ENCODE assay signal across 24 cellular contexts in genomic region chr3:156587767-156588069, GRCh38. TPM values are rescaled to one million over a fixed set of nuclear protein-coding genes. Genes with fewer than 3 reads are reported as not detected.
DNase-seq lines count a peak whose midpoint lies in the region; ATAC-seq and TF ChIP-seq lines count a peak whose summit lies in the region.
"Had no signal": no experiment of that assay in that cellular context is flagged by ENCODE, and none has a peak within 500 bp of the region (broad histone marks: within the 10 kb centered on the region; RNA-seq: fewer than 3 reads in every experiment).

No MANE protein-coding gene starts in this region.

- intact Hi-C loops in heart left ventricle (cut with DNase I) = no loop called here
- intact Hi-C loops in left ventricle myocardium superior (cut with micrococcal nuclease) = no loop called here

- H3K27me3 ChIP-seq in heart left ventricle (no peaks in the 10 kb centered on the region), HL-60 (ENCODE audit: insufficient read depth, poor library complexity, severe bottlenecking) (no peaks in the 10 kb centered on the region), suprapubic skin (no peaks in the 10 kb centered on the region)
- H3K27me3 ChIP-seq: esophagus muscularis mucosa, gastroesophageal sphincter, pancreas, right lobe of liver, vagina had no signal

- TF ChIP-seq POLR2A in heart left ventricle (IDR thresholded peaks at IDR 0.05) (no peak), suprapubic skin (IDR thresholded peaks at IDR 0.05) (no peak)

- TF ChIP-seq CTCF in heart left ventricle (IDR thresholded peaks at IDR 0.05) (no peak), HL-60 (IDR thresholded peaks at IDR 0.05; ENCODE audit: insufficient read depth, low read length) (no peak), suprapubic skin (IDR thresholded peaks at IDR 0.05) (no peak)

- H3K27ac ChIP-seq in heart left ventricle (peak overlapping the region in 3 of 12 donors; percentile 27 to 80 (median 53)), HL-60 (replicated peaks) (peak overlapping the region; percentile 64), suprapubic skin (peak overlapping the region; percentile 38)
- H3K27ac ChIP-seq: esophagus muscularis mucosa, gastroesophageal sphincter, pancreas, right lobe of liver, RWPE1, vagina had no signal

- H3K4me3 ChIP-seq in heart left ventricle = no peak overlapping the region
- no peak overlapping the region for H3K4me3 ChIP-seq in HL-60 (replicated peaks; ENCODE audit: insufficient read depth, low read length)
- H3K4me3 ChIP-seq in suprapubic skin = no peak overlapping the region
- H3K4me3 ChIP-seq: esophagus muscularis mucosa, gastroesophageal sphincter, pancreas, right lobe of liver, vagina had no signal

- no peaks in the 10 kb centered on the region for H3K36me3 ChIP-seq in heart left ventricle
- H3K36me3 ChIP-seq in suprapubic skin = no peaks in the 10 kb centered on the region
- H3K36me3 ChIP-seq: esophagus muscularis mucosa, gastroesophageal sphincter, pancreas, right lobe of liver, vagina had no signal

- DNase-seq in heart left ventricle = no peak
- DNase-seq in left ventricle myocardium superior = no peak
- DNase-seq in HL-60 (ENCODE audit: low read depth in 1 of 2, low spot score in 1 of 2) = no peak
- DNase-seq in suprapubic skin (ENCODE audit: low spot score in 2 of 2) = no peak
- DNase-seq in HCEC 1CT = no peak
- DNase-seq in NCI-H524 (lab: John Stamatoyannopoulos, UW) = no peak
- no peak for DNase-seq in NCI-H1048 (lab: John Stamatoyannopoulos, UW)
- DNase-seq: activated CD4-positive, alpha-beta T cell treated with anti-CD3 and anti-CD28 coated beads for 36 hours; activated CD8-positive, alpha-beta memory T cell treated with anti-CD3 and anti-CD28 coated beads, Interleukin-2, amount 10 ng/mL, durations not matched to agents 7 days and 5 days; effector memory CD8-positive, alpha-beta T cell; mesendoderm; naive thymus-derived CD4-positive, alpha-beta T cell; NCI-H1105; NCI-H2081 treated with DMSO at 0.1 percent for 48 hours; NCI-H510A treated with DMSO at 0.1 percent for 48 hours; pancreas; right lobe of liver had no signal

- peak; percentile 50 to 83 (median 75) for ATAC-seq in heart left ventricle
- ATAC-seq in left ventricle myocardium superior = no peak
- peak; percentile 15 for ATAC-seq in HG02571 (IDR thresholded peaks at IDR 0.05; ENCODE audit: unreplicated experiment)
- ATAC-seq: activated CD4-positive, alpha-beta T cell treated with anti-CD3 and anti-CD28 coated beads for 36 hours; activated CD8-positive, alpha-beta memory T cell treated with anti-CD3 and anti-CD28 coated beads, Interleukin-2, amount 10 ng/mL, durations not matched to agents 7 days and 5 days; activated naive CD4-positive, alpha-beta T cell treated with anti-CD3 and anti-CD28 coated beads, Interleukin-2, amount 50 U/mL, for 72 hours; effector memory CD8-positive, alpha-beta T cell; HCT116 had no signal

- peaks cover 0 to 4% (median 0%) of the 10 kb centered on the region in 12 donors for H3K9me3 ChIP-seq in heart left ventricle
- H3K9me3 ChIP-seq in suprapubic skin = no peaks in the 10 kb centered on the region
- H3K9me3 ChIP-seq: esophagus muscularis mucosa, gastroesophageal sphincter, pancreas, right lobe of liver, vagina had no signal

- peaks cover 0 to 35% (median 6%) of the 10 kb centered on the region in 12 donors for H3K4me1 ChIP-seq in heart left ventricle
- H3K4me1 ChIP-seq in suprapubic skin = peaks cover 7% of the 10 kb centered on the region
- H3K4me1 ChIP-seq: esophagus muscularis mucosa, gastroesophageal sphincter, pancreas had no signal

- no peak for TF ChIP-seq EP300 in suprapubic skin (IDR thresholded peaks at IDR 0.05)

- WGBS in heart left ventricle, 4 donors = 33 to 46% (median 39%) methylated on average over 1 of the region's 1 CpG
- 44% methylated on average over 1 of the region's 1 CpG for WGBS in suprapubic skin

RNA-seq across cellular contexts. Expression of gene SSR3, which starts 32.8 kb away (rescaled TPM):
- total RNA-seq in heart left ventricle (100 to 1,000 TPM; 171 to 456 (median 197) TPM), left ventricle myocardium superior (223 TPM), suprapubic skin (10 to 100 TPM; 56.4 to 72.9 (median 62.4) TPM)
- polyA plus RNA-seq in heart left ventricle = 100 to 1,000 TPM; 112 to 900 TPM
